ENCODE assay signal across 1 cellular context in the genomic region with DNA sequence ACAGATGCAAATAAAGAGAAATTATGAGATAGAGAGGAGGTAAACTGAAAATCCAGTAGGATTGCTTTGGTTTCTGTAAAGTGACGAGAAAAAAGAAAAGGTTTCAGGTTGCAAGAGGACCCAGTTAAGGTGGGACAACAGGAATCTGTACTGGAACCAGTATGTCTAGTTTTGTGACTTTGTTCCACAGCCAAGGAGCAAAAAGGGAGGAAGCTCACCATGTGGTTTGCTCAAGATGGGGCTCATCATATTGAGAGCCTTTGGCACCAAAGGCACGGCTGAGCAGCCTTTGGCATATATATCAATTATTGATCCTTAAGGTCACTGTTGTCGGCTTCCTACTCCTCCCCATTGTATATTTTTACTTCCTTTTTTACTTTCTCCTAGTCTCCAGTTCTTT.
A peak's percentile ranks its signal among the peaks of the same experiment; 100 is the strongest.
TF ChIP-seq lines count a peak whose summit lies in the region.

No MANE protein-coding gene starts in this region.

TF ChIP-seq in Ishikawa, 13 proteins besides CTCF, POLR2A, EP300 and RAD21:
- TF ChIP-seq NFIC (IDR thresholded peaks at IDR 0.05) (peak; percentile 76), REST (IDR thresholded peaks at IDR 0.05; ENCODE audit: low read depth) (no peak), EGR1 (IDR thresholded peaks at IDR 0.05) (no peak), ZBTB7A (IDR thresholded peaks at IDR 0.05; ENCODE audit: low read depth) (no peak), TCF12 (IDR thresholded peaks at IDR 0.05; ENCODE audit: low read depth) (peak; percentile 42; the same call in 1 of the 2 replicates), FOXM1 (IDR thresholded peaks at IDR 0.05; ENCODE audit: borderline replicate concordance, low read depth) (no peak), TAF1 (IDR thresholded peaks at IDR 0.05; ENCODE audit: low read depth) (no peak), YY1 (IDR thresholded peaks at IDR 0.05; ENCODE audit: low read depth) (peak; percentile 56; the same call in 1 of the 2 replicates), CEBPB (IDR thresholded peaks at IDR 0.05) (no peak), TEAD4 (IDR thresholded peaks at IDR 0.05) (peak; percentile 50), CREB1 (IDR thresholded peaks at IDR 0.05; ENCODE audit: low read depth) (no peak)
- TF ChIP-seq, protein P1, sequence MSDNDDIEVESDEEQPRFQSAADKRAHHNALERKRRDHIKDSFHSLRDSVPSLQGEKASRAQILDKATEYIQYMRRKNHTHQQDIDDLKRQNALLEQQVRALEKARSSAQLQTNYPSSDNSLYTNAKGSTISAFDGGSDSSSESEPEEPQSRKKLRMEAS (IDR thresholded peaks at IDR 0.05) = peak; percentile 83
- TF ChIP-seq, protein P2, sequence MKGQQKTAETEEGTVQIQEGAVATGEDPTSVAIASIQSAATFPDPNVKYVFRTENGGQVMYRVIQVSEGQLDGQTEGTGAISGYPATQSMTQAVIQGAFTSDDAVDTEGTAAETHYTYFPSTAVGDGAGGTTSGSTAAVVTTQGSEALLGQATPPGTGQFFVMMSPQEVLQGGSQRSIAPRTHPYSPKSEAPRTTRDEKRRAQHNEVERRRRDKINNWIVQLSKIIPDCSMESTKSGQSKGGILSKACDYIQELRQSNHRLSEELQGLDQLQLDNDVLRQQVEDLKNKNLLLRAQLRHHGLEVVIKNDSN (IDR thresholded peaks at IDR 0.05) = peak; percentile 45
